8 cellular contexts compared by ENCODE assay signal in genomic region chr10:102072867-102073527, GRCh38. TPM values are rescaled to one million over a fixed set of nuclear protein-coding genes. Genes with fewer than 3 reads are reported as not detected.
A peak's percentile ranks its signal among the peaks of the same experiment; 100 is the strongest.
DNase-seq lines count a peak whose midpoint lies in the region; ATAC-seq lines count a peak whose summit lies in the region.

No MANE protein-coding gene starts in this region.

- POLR2A ChIA-PET in activated CD4-positive, alpha-beta memory T cell treated with anti-CD3 and anti-CD28 coated beads, Interleukin-2, amount 10 ng/mL, durations not matched to agents 7 days and 5 days (lab: Charles Lee): interaction anchor here (0.7 to 1.2 kb wide), 5 partner anchors 10 to 255 kb away, joined by 3 to 6 read pairs (median 4); partner anchors contain the start of genes ARMH3 and OGA

- H3K27ac Mint-ChIP-seq in activated CD4-positive, alpha-beta memory T cell treated with anti-CD3 and anti-CD28 coated beads, Interleukin-2, amount 10 ng/mL, durations not matched to agents 7 days and 5 days: no peak overlapping the region
- H3K27ac Mint-ChIP-seq in memory B cell: no peak overlapping the region

- CTCF ChIA-PET in activated CD4-positive, alpha-beta memory T cell treated with anti-CD3 and anti-CD28 coated beads, Interleukin-2, amount 10 ng/mL, durations not matched to agents 7 days and 5 days (lab: Charles Lee): interaction anchor here (0.6 to 4.7 kb wide), 38 partner anchors 9 to 292 kb away, joined by 3 to 52 read pairs (median 4); partner anchors contain the start of genes ARMH3 and OGA

- no peak overlapping the region for H3K4me3 Mint-ChIP-seq in activated CD4-positive, alpha-beta memory T cell treated with anti-CD3 and anti-CD28 coated beads, Interleukin-2, amount 10 ng/mL, durations not matched to agents 7 days and 5 days
- no peak overlapping the region for H3K4me3 Mint-ChIP-seq in memory B cell

- ATAC-seq in HG03442 (IDR thresholded peaks at IDR 0.05; ENCODE audit: unreplicated experiment): peak; percentile 47
- peak; percentile 98 for ATAC-seq in memory B cell (ENCODE audit: low read depth)
- no peak for ATAC-seq in HG02938 (IDR thresholded peaks at IDR 0.05; ENCODE audit: unreplicated experiment)

- H3K36me3 Mint-ChIP-seq in activated CD4-positive, alpha-beta memory T cell treated with anti-CD3 and anti-CD28 coated beads, Interleukin-2, amount 10 ng/mL, durations not matched to agents 7 days and 5 days (ENCODE audit: low read depth): peaks cover 6% of the 10 kb centered on the region
- peaks cover 2% of the 10 kb centered on the region for H3K36me3 Mint-ChIP-seq in memory B cell

- no peaks in the 10 kb centered on the region for H3K9me3 Mint-ChIP-seq in activated CD4-positive, alpha-beta memory T cell treated with anti-CD3 and anti-CD28 coated beads, Interleukin-2, amount 10 ng/mL, durations not matched to agents 7 days and 5 days
- H3K9me3 Mint-ChIP-seq in memory B cell: no peaks in the 10 kb centered on the region

- peaks cover 2% of the 10 kb centered on the region for H3K4me1 Mint-ChIP-seq in activated CD4-positive, alpha-beta memory T cell treated with anti-CD3 and anti-CD28 coated beads, Interleukin-2, amount 10 ng/mL, durations not matched to agents 7 days and 5 days
- peaks cover 6% of the 10 kb centered on the region for H3K4me1 Mint-ChIP-seq in memory B cell

- peaks cover 2% of the 10 kb centered on the region for H3K27me3 Mint-ChIP-seq in activated CD4-positive, alpha-beta memory T cell treated with anti-CD3 and anti-CD28 coated beads, Interleukin-2, amount 10 ng/mL, durations not matched to agents 7 days and 5 days
- H3K27me3 Mint-ChIP-seq in memory B cell: no peaks in the 10 kb centered on the region

- DNase-seq in D341Med (ENCODE audit: low spot score): peak; percentile 76
- peak; percentile 89 for DNase-seq in NCI-H82 (lab: John Stamatoyannopoulos, UW)
- peak; percentile 83 for DNase-seq in activated CD4-positive, alpha-beta memory T cell treated with anti-CD3 and anti-CD28 coated beads, Interleukin-2, amount 10 ng/mL, durations not matched to agents 7 days and 5 days
- peak; percentile 76 for DNase-seq in effector CD4-positive, alpha-beta T cell
- DNase-seq in memory B cell (ENCODE audit: low spot score in 2 of 2): peak; percentile 82 to 86
- peak; percentile 49 to 51 for DNase-seq in stimulated activated CD8-positive, alpha-beta memory T cell treated with anti-CD3 and anti-CD28 coated beads, Interleukin-15, amount 100 ng/mL, for 48 hours (ENCODE audit: low read depth in 2 of 2)

RNA-seq across cellular contexts. Expression of gene HPS6, which starts 7.8 kb away (rescaled TPM):
- total RNA-seq in activated CD4-positive, alpha-beta memory T cell treated with anti-CD3 and anti-CD28 coated beads, Interleukin-2, amount 10 ng/mL, durations not matched to agents 7 days and 5 days: 10 to 100 TPM; 24.7 to 25.7 TPM

RNA-seq across cellular contexts. Expression of gene ARMH3, which starts 17.0 kb away (rescaled TPM):
- total RNA-seq in activated CD4-positive, alpha-beta memory T cell treated with anti-CD3 and anti-CD28 coated beads, Interleukin-2, amount 10 ng/mL, durations not matched to agents 7 days and 5 days: 10 to 100 TPM; 22.8 to 23.9 TPM

RNA-seq across cellular contexts. Expression of gene LDB1, which starts 47.2 kb away (rescaled TPM):
- total RNA-seq in activated CD4-positive, alpha-beta memory T cell treated with anti-CD3 and anti-CD28 coated beads, Interleukin-2, amount 10 ng/mL, durations not matched to agents 7 days and 5 days: 10 to 100 TPM; 81.3 to 83.1 TPM

RNA-seq across cellular contexts. Expression of gene PPRC1, which starts 59.8 kb away (rescaled TPM):
- total RNA-seq in activated CD4-positive, alpha-beta memory T cell treated with anti-CD3 and anti-CD28 coated beads, Interleukin-2, amount 10 ng/mL, durations not matched to agents 7 days and 5 days: 10 to 100 TPM; 32.5 to 35.8 TPM
